ENCODE assay signal across 27 cellular contexts in genomic region chr2:187177253-187177652, GRCh38.
"Had no signal": no experiment of that assay in that cellular context is flagged by ENCODE, and none has a peak within 500 bp of the region (broad histone marks: within the 10 kb centered on the region; RNA-seq: fewer than 3 reads in every experiment).

No MANE protein-coding gene starts in this region.

- H3K9ac ChIP-seq: parathyroid adenoma had no signal

- H3K4me1 ChIP-seq: parathyroid adenoma, psoas muscle, sigmoid colon, stomach, thyroid gland, tibial nerve, upper lobe of right lung, vagina had no signal

- DNase-seq: naive thymus-derived CD4-positive, alpha-beta T cell; natural killer cell; occipital lobe; ovary; psoas muscle; sigmoid colon; small intestine; stimulated activated CD4-positive, alpha-beta T cell treated with anti-CD3 and anti-CD28 coated beads, Interleukin-12 subunit alpha, Interleukin-12 subunit beta, amount 100 ng/mL, for 4 hours; stimulated activated CD4-positive, alpha-beta T cell treated with anti-CD3 and anti-CD28 coated beads, Interleukin-1b, Interleukin-23, amount 100 ng/mL, for 48 hours; stimulated activated CD4-positive, alpha-beta T cell treated with anti-CD3 and anti-CD28 coated beads, Interleukin-4, amount 100 ng/mL, for 1 hour; stimulated activated CD4-positive, alpha-beta T cell treated with anti-CD3 and anti-CD28 coated beads, Interleukin-4, amount 100 ng/mL, for 4 hours; stimulated activated CD8-positive, alpha-beta memory T cell treated with anti-CD3 and anti-CD28 coated beads, Interleukin-4, amount 100 ng/mL, for 48 hours; stimulated activated naive B cell treated with anti-CD40 and anti-IgM and Interleukin-4, amounts not matched to agents 10 μg/mL and 1 μg/mL and 100 μg/mL, for 72 hours; stimulated activated naive CD4-positive, alpha-beta T cell treated with Interleukin-2 at 50 U/mL for 16 hours; stomach; thyroid gland; upper lobe of right lung had no signal

- H3K27me3 ChIP-seq: ovary, sigmoid colon, stomach, thyroid gland, tibial nerve, upper lobe of right lung, vagina had no signal

- H3K36me3 Mint-ChIP-seq: naive thymus-derived CD4-positive, alpha-beta T cell; natural killer cell; stimulated activated naive B cell treated with anti-CD40 and anti-IgM and Interleukin-4, amounts not matched to agents 10 μg/mL and 1 μg/mL and 100 μg/mL, for 72 hours; type B pancreatic cell had no signal

- H3K9me3 ChIP-seq: ovary, psoas muscle, thoracic aorta, thyroid gland, upper lobe of right lung, vagina had no signal

- H3K27me3 Mint-ChIP-seq: naive thymus-derived CD4-positive, alpha-beta T cell; progenitor cell of endocrine pancreas; stimulated activated naive B cell treated with anti-CD40 and anti-IgM and Interleukin-4, amounts not matched to agents 10 μg/mL and 1 μg/mL and 100 μg/mL, for 72 hours; stimulated activated naive CD8-positive, alpha-beta T cell treated with anti-CD3 and anti-CD28 coated beads, Interleukin-15, Interleukin-2, amounts not matched to agents 100 ng/mL and 50 ng/mL, for 24 hours; type B pancreatic cell had no signal

- H3K27ac ChIP-seq: ovary, parathyroid adenoma, psoas muscle, sigmoid colon, stomach, thoracic aorta, thyroid gland, tibial nerve, upper lobe of right lung, vagina had no signal

- H3K9me3 Mint-ChIP-seq: type B pancreatic cell had no signal

- H3K27ac Mint-ChIP-seq: naive thymus-derived CD4-positive, alpha-beta T cell; natural killer cell; nephron; progenitor cell of endocrine pancreas; stimulated activated naive B cell treated with anti-CD40 and anti-IgM and Interleukin-4, amounts not matched to agents 10 μg/mL and 1 μg/mL and 100 μg/mL, for 72 hours; stimulated activated naive CD8-positive, alpha-beta T cell treated with anti-CD3 and anti-CD28 coated beads, Interleukin-15, Interleukin-2, amounts not matched to agents 100 ng/mL and 50 ng/mL, for 24 hours; type B pancreatic cell had no signal

- H3K4me3 ChIP-seq: ovary, psoas muscle, sigmoid colon, stomach, thoracic aorta, thyroid gland, tibial nerve, upper lobe of right lung, vagina had no signal

- ATAC-seq: naive thymus-derived CD4-positive, alpha-beta T cell; natural killer cell; psoas muscle; right cardiac atrium; stimulated activated naive B cell treated with anti-CD40 and anti-IgM and Interleukin-4, amounts not matched to agents 10 μg/mL and 1 μg/mL and 100 μg/mL, for 72 hours; upper lobe of right lung had no signal

- H3K4me3 Mint-ChIP-seq: naive thymus-derived CD4-positive, alpha-beta T cell; natural killer cell; nephron; neural crest cell; stimulated activated naive B cell treated with anti-CD40 and anti-IgM and Interleukin-4, amounts not matched to agents 10 μg/mL and 1 μg/mL and 100 μg/mL, for 72 hours; stimulated activated naive CD8-positive, alpha-beta T cell treated with anti-CD3 and anti-CD28 coated beads, Interleukin-15, Interleukin-2, amounts not matched to agents 100 ng/mL and 50 ng/mL, for 24 hours; type B pancreatic cell had no signal

- H3K4me1 Mint-ChIP-seq: naive thymus-derived CD4-positive, alpha-beta T cell; natural killer cell; nephron; neural crest cell; stimulated activated naive B cell treated with anti-CD40 and anti-IgM and Interleukin-4, amounts not matched to agents 10 μg/mL and 1 μg/mL and 100 μg/mL, for 72 hours had no signal

- H3K36me3 ChIP-seq: ovary, sigmoid colon, stomach, thoracic aorta, thyroid gland, tibial nerve, upper lobe of right lung, vagina had no signal
